ENCODE assay signal across 8 cellular contexts in genomic region chr13:33678906-33679657, GRCh38.
DNase-seq lines count a peak whose midpoint lies in the region; ATAC-seq and TF ChIP-seq lines count a peak whose summit lies in the region.

No MANE protein-coding gene starts in this region.

- H3K36me3 ChIP-seq in Panc1 (ENCODE audit: control insufficient read depth, insufficient read depth, low read length) (no peaks in the 10 kb centered on the region), HAP-1 (replicated peaks) (no peaks in the 10 kb centered on the region)

- peak; percentile 94 for ATAC-seq in GM18867 (IDR thresholded peaks at IDR 0.05; ENCODE audit: unreplicated experiment)
- ATAC-seq in HG02943 (IDR thresholded peaks at IDR 0.05; ENCODE audit: low read depth, unreplicated experiment) = peak; percentile 90
- peak; percentile 95 for ATAC-seq in Panc1

- peak overlapping the region; percentile 80 for H3K27ac ChIP-seq in Panc1 (ENCODE audit: low read length)

- H3K4me3 ChIP-seq in Panc1 (ENCODE audit: low read depth in 2 of 2, low read length in 2 of 2) (peak overlapping the region in 1 of 2 experiments; percentile 32; a peak in 2 of 4 replicates), HAP-1 (no peak overlapping the region)

- peaks cover 12% of the 10 kb centered on the region for H3K4me1 ChIP-seq in Panc1 (ENCODE audit: control insufficient read depth, insufficient read depth, low read length)
- H3K4me1 ChIP-seq in HAP-1 = no peaks in the 10 kb centered on the region

- POLR2A ChIA-PET in Panc1 (lab: Charles Lee) = no interaction called here

- no TSS peak for BruUV-seq in Panc1 (replicated peaks; lab: Mats Ljungman, UMichigan)

- intact Hi-C loops in Panc1 (cut with micrococcal nuclease; ENCODE audit: unreplicated experiment) = no loop called here

- H3K9me3 ChIP-seq in Panc1 (ENCODE audit: control insufficient read depth, insufficient read depth, low read depth, low read length) (no peaks in the 10 kb centered on the region), HAP-1 (no peaks in the 10 kb centered on the region)

- in situ Hi-C loops in Panc1 (cut with HindIII; ENCODE audit: low pct_unique_long_range_greater_than_20kb, low sequenced_read_pairs) = no loop called here
- in situ Hi-C loops in HAP-1 (cut with MboI; ENCODE audit: low sequenced_read_pairs) = no loop called here

- TF ChIP-seq CTCF in Panc1 (IDR thresholded peaks at IDR 0.05) = no peak

- H3K27me3 ChIP-seq in Panc1 (ENCODE audit: control insufficient read depth, insufficient read depth, low read length) (no peaks in the 10 kb centered on the region), HAP-1 (ENCODE audit: low read depth) (no peaks in the 10 kb centered on the region)

- DNase-seq in Panc1 (ENCODE audit: low read depth, low spot score) (peak; percentile 46), inferior parietal cortex (ENCODE audit: extremely low spot score) (peak; percentile 30), HAP-1 (ENCODE audit: low spot score in 2 of 2) (no peak), middle frontal gyrus (ENCODE audit: extremely low spot score, low spot score) (no peak)
- DNase-seq in activated naive CD4-positive, alpha-beta T cell treated with anti-CD3 and anti-CD28 coated beads, Interleukin-2, amount 50 U/mL, for 16 hours = peak; percentile 45
- peak; percentile 78 for DNase-seq in stimulated activated CD4-positive, alpha-beta T cell treated with anti-CD3 and anti-CD28 coated beads, Interleukin-2, amount 100 ng/mL, for 24 hours

- CTCF ChIA-PET in Panc1 (lab: Charles Lee) = no interaction called here

Comparison
In these comparisons a context has a peak if more than half of its experiments do, and no peak if none do; other contexts are left out.
1. DNase-seq: peak in Panc1 (single experiment), activated naive CD4-positive, alpha-beta T cell treated with anti-CD3 and anti-CD28 coated beads, Interleukin-2, amount 50 U/mL, for 16 hours (single experiment), inferior parietal cortex (single experiment) and stimulated activated CD4-positive, alpha-beta T cell treated with anti-CD3 and anti-CD28 coated beads, Interleukin-2, amount 100 ng/mL, for 24 hours (2 of 2); none in HAP-1 (0 of 2) and middle frontal gyrus (single experiment).
2. Peak in every context shown above with its lines, with median percentiles within 50 percentile points of each other: ATAC-seq.